8 cellular contexts compared by ENCODE assay signal in the genomic region with DNA sequence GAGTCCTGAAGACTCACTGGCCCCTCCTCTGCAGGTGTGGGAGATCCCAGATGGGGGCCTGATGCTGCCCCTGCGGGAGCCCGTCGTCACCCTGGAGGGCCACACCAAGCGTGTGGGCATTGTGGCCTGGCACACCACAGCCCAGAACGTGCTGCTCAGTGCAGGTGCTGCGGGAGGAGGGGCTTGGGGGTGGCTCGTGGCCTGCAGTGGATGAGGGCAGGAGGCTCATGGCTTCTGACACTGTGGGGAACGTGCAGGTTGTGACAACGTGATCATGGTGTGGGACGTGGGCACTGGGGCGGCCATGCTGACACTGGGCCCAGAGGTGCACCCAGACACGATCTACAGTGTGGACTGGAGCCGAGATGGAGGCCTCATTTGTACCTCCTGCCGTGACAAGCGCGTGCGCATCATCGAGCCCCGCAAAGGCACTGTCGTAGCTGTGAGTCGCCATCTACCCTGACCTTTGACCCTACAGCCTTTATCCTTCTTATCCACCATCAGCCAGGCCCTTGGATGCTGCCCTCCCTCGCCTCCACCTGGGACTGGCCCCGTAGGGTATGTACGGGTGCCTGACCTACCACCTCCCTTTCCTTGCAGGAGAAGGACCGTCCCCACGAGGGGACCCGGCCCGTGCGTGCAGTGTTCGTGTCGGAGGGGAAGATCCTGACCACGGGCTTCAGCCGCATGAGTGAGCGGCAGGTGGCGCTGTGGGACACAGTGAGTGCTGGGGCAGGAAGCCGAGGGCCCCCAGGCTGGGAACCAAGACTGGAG. TPM values are rescaled to one million over a fixed set of nuclear protein-coding genes. Genes with fewer than 3 reads are reported as not detected.
DNase-seq lines count a peak whose midpoint lies in the region; ATAC-seq, FAIRE-seq and TF ChIP-seq lines count a peak whose summit lies in the region.

No MANE protein-coding gene starts in this region.

- no peak for TF ChIP-seq POLR2A in H1 (IDR thresholded peaks at IDR 0.05; ENCODE audit: control extremely low read depth in 1 of 2, low read depth in 2 of 2, low read length in 2 of 2)

- peak overlapping the region; percentile 43 for H4K8ac ChIP-seq in H1 (ENCODE audit: extremely low read depth, insufficient read depth, low read length)

- no peak overlapping the region for H3K14ac ChIP-seq in H1 (ENCODE audit: insufficient read length)

- peak overlapping the region; percentile 100 for H3K9ac ChIP-seq in Karpas-422 (ENCODE audit: low read length)
- H3K9ac ChIP-seq in H1 (replicated peaks in 1 of 4; ENCODE audit: extremely low read depth in 1 of 4, low read depth in 3 of 4, low read length in 3 of 4), result no peak overlapping the region

- no peaks in the 10 kb centered on the region for H3K27me3 ChIP-seq in CD4-positive, CD25-positive, alpha-beta regulatory T cell (ENCODE audit: control insufficient read depth, insufficient read depth, low read length)
- H3K27me3 ChIP-seq in Karpas-422 (ENCODE audit: low read length) (no peaks in the 10 kb centered on the region), H1 (replicated peaks in 1 of 4; ENCODE audit: control insufficient read depth in 3 of 4, extremely low read depth in 1 of 4, insufficient read depth in 3 of 4, low read length in 3 of 4) (peaks cover 0 to 14% (median 7%) of the 10 kb centered on the region in 4 experiments; a peak in 3 of 7 replicates)

- H3K9me3 Mint-ChIP-seq in CD4-positive, CD25-positive, alpha-beta regulatory T cell, result no peaks in the 10 kb centered on the region
- H3K9me3 Mint-ChIP-seq in activated CD8-positive, alpha-beta memory T cell treated with anti-CD3 and anti-CD28 coated beads, Interleukin-2, amount 10 ng/mL, durations not matched to agents 7 days and 5 days (ENCODE audit: low read depth), result no peaks in the 10 kb centered on the region
- H3K9me3 Mint-ChIP-seq in naive B cell, result no peaks in the 10 kb centered on the region

- ATAC-seq in CD4-positive, CD25-positive, alpha-beta regulatory T cell (ENCODE audit: low read depth in 2 of 2), result peak; percentile 13
- ATAC-seq in activated CD8-positive, alpha-beta memory T cell treated with anti-CD3 and anti-CD28 coated beads, Interleukin-2, amount 10 ng/mL, durations not matched to agents 7 days and 5 days, result peak; percentile 14
- ATAC-seq in naive B cell (ENCODE audit: low read depth in 2 of 2) (no peak), GM21526 (IDR thresholded peaks at IDR 0.05; ENCODE audit: low FRiP score, unreplicated experiment) (no peak), HG03442 (IDR thresholded peaks at IDR 0.05; ENCODE audit: unreplicated experiment) (no peak)

- TF ChIP-seq EP300 in H1 (IDR thresholded peaks at IDR 0.05; ENCODE audit: borderline replicate concordance in 1 of 2, low read depth in 2 of 2, low read length in 2 of 2), result no peak

- DNase-seq in CD4-positive, CD25-positive, alpha-beta regulatory T cell, result peak; percentile 77 to 90 (median 85)
- peak; percentile 89 for DNase-seq in Karpas-422
- DNase-seq in activated CD8-positive, alpha-beta memory T cell treated with anti-CD3 and anti-CD28 coated beads, Interleukin-2, amount 10 ng/mL, durations not matched to agents 7 days and 5 days, result peak; percentile 94
- DNase-seq in H1 (ENCODE audit: low read depth in 1 of 2, low spot score in 2 of 2), result peak in 1 of 2 experiments; percentile 94
- DNase-seq in naive B cell, result peak; percentile 62
- peak; percentile 64 to 87 (median 79) for DNase-seq in stimulated activated naive CD4-positive, alpha-beta T cell (lab: John Stamatoyannopoulos, UW)

- CTCF ChIA-PET in activated CD8-positive, alpha-beta memory T cell treated with anti-CD3 and anti-CD28 coated beads, Interleukin-2, amount 10 ng/mL, durations not matched to agents 7 days and 5 days (lab: Charles Lee), result interaction anchor here (0.8 to 3.6 kb wide), 8 partner anchors 44 to 222 kb away, joined by 3 to 35 read pairs (median 7); a partner anchor contains a TSS
- CTCF ChIA-PET in H1 (lab: Charles Lee; ENCODE audit: partially characterized antibody), result interaction anchor here (0.6 to 4.4 kb wide), 10 partner anchors 11 to 997 kb away, joined by 3 to 21 read pairs (median 4); a partner anchor contains a TSS

- H3K4me1 Mint-ChIP-seq in CD4-positive, CD25-positive, alpha-beta regulatory T cell, result peaks cover 4 to 31% (median 15%) of the 10 kb centered on the region in 4 donors
- peaks cover 24% of the 10 kb centered on the region for H3K4me1 Mint-ChIP-seq in activated CD8-positive, alpha-beta memory T cell treated with anti-CD3 and anti-CD28 coated beads, Interleukin-2, amount 10 ng/mL, durations not matched to agents 7 days and 5 days
- peaks cover 27 to 42% (median 30%) of the 10 kb centered on the region in 3 donors for H3K4me1 Mint-ChIP-seq in naive B cell

- peak overlapping the region; percentile 90 for H3K27ac ChIP-seq in CD4-positive, CD25-positive, alpha-beta regulatory T cell (ENCODE audit: insufficient read depth, low read length, poor library complexity, severe bottlenecking)
- peak overlapping the region; percentile 99 for H3K27ac ChIP-seq in Karpas-422 (ENCODE audit: low read length)
- H3K27ac ChIP-seq in H1 (ENCODE audit: low read depth, low read length), result no peak overlapping the region

- peak overlapping the region; percentile 69 for H4K91ac ChIP-seq in H1 (replicated peaks; ENCODE audit: insufficient read length, low read length)

- H3K79me2 ChIP-seq in Karpas-422 (ENCODE audit: low read length), result peaks cover 37% of the 10 kb centered on the region
- no peaks in the 10 kb centered on the region for H3K79me2 ChIP-seq in H1 (ENCODE audit: control insufficient read depth in 1 of 2, insufficient read depth in 2 of 2, low read length in 2 of 2)

- peak overlapping the region; percentile 62 for H3K4me3 ChIP-seq in CD4-positive, CD25-positive, alpha-beta regulatory T cell (ENCODE audit: low read depth, low read length)
- H3K4me3 ChIP-seq in Karpas-422 (ENCODE audit: low read length), result peak overlapping the region; percentile 100
- H3K4me3 ChIP-seq in H1 (ENCODE audit: extremely low read depth in 1 of 4, insufficient read depth in 2 of 4, low read depth in 3 of 4, low read length in 4 of 4), result no peak overlapping the region

- TF ChIP-seq CTCF in H1 (IDR thresholded peaks at IDR 0.05; ENCODE audit: control extremely low read depth in 1 of 3, insufficient read depth in 1 of 3, low read depth in 1 of 3, low read length in 3 of 3), result peak; percentile 76 to 90 (median 90)

- H2AFZ ChIP-seq in Karpas-422 (ENCODE audit: low read length), result no peak overlapping the region
- H2AFZ ChIP-seq in H1 (ENCODE audit: low read length), result no peak overlapping the region

- no peaks in the 10 kb centered on the region for H3K79me1 ChIP-seq in H1 (ENCODE audit: low read depth, low read length)

- no peaks in the 10 kb centered on the region for H3K9me2 ChIP-seq in Karpas-422 (replicated peaks; ENCODE audit: insufficient read depth, low read length)

- H3K4me1 ChIP-seq in CD4-positive, CD25-positive, alpha-beta regulatory T cell (ENCODE audit: control insufficient read depth, insufficient read depth, low read length, poor library complexity, severe bottlenecking), result peaks cover 49% of the 10 kb centered on the region
- H3K4me1 ChIP-seq in Karpas-422 (ENCODE audit: low read length) (peaks cover 37% of the 10 kb centered on the region), H1 (replicated peaks in 1 of 4; ENCODE audit: control insufficient read depth in 3 of 4, insufficient read depth in 4 of 4, low read length in 3 of 4) (peaks cover 0 to 12% (median 4%) of the 10 kb centered on the region in 4 experiments; a peak in 4 of 7 replicates)

- peaks cover 7% of the 10 kb centered on the region; the same call in 1 of the 2 replicates for H3K23me2 ChIP-seq in H1 (ENCODE audit: low read depth, low read length)

- WGBS in H1 (ENCODE audit: extremely low coverage in 1 of 2, insufficient coverage in 1 of 2, insufficient read length in 1 of 2, insufficient replicate concordance in 2 of 2, low coverage in 1 of 2, low lambda C conversion rate in 2 of 2, missing lambda C conversion rate in 1 of 2), 2 experiments, result 72% methylated on average over 36 of the region's 36 CpGs; no CpG with 5 or more reads in 1 of the 2 experiments

- H3K27ac Mint-ChIP-seq in CD4-positive, CD25-positive, alpha-beta regulatory T cell, result peak overlapping the region; percentile 95 to 99 (median 97)
- peak overlapping the region; percentile 100 for H3K27ac Mint-ChIP-seq in activated CD8-positive, alpha-beta memory T cell treated with anti-CD3 and anti-CD28 coated beads, Interleukin-2, amount 10 ng/mL, durations not matched to agents 7 days and 5 days
- peak overlapping the region; percentile 66 to 95 (median 90) for H3K27ac Mint-ChIP-seq in naive B cell

- no peak overlapping the region; the same call in 1 of the 2 replicates for H2BK5ac ChIP-seq in H1 (ENCODE audit: low read depth, low read length)

- H3K56ac ChIP-seq in H1 (replicated peaks; ENCODE audit: insufficient read length, low read depth, low read length), result no peak overlapping the region

- H3K9me3 ChIP-seq in CD4-positive, CD25-positive, alpha-beta regulatory T cell (ENCODE audit: control insufficient read depth in 2 of 2, low read length in 2 of 2), result no peaks in the 10 kb centered on the region
- H3K9me3 ChIP-seq in Karpas-422 (ENCODE audit: low read length) (no peaks in the 10 kb centered on the region), H1 (ENCODE audit: insufficient read depth in 2 of 2, low read depth in 1 of 2, low read length in 1 of 2) (no peaks in the 10 kb centered on the region)

- peak overlapping the region; percentile 22; the same call in 1 of the 2 replicates for H2BK12ac ChIP-seq in H1 (ENCODE audit: low read depth, low read length)

- no peak overlapping the region for H3K23ac ChIP-seq in H1 (ENCODE audit: insufficient read length)

- no peak overlapping the region for H2AK5ac ChIP-seq in H1 (ENCODE audit: low read depth, low read length)

- H3K4me2 ChIP-seq in Karpas-422 (ENCODE audit: low read depth, low read length, poor library complexity, severe bottlenecking), result peak overlapping the region; percentile 89
- H3K4me2 ChIP-seq in H1 (ENCODE audit: insufficient read depth in 1 of 2, low read depth in 2 of 2, low read length in 2 of 2), result no peak overlapping the region

- POLR2A ChIA-PET in H1 (lab: Charles Lee; ENCODE audit: partially characterized antibody), result no interaction called here

- no peak overlapping the region for H2BK120ac ChIP-seq in H1 (replicated peaks; ENCODE audit: low read depth, low read length)

- 0 out of 2 replicates have a peak, but pooled peaks cover 3% of the 10 kb centered on the region for H4K20me1 ChIP-seq in Karpas-422 (ENCODE audit: insufficient read depth, low read depth, low read length)
- H4K20me1 ChIP-seq in H1 (replicated peaks in 1 of 2; ENCODE audit: control insufficient read depth in 1 of 2, insufficient read depth in 2 of 2, low read length in 2 of 2), result peaks cover 7 to 8% of the 10 kb centered on the region in 2 experiments

- peaks cover 22% of the 10 kb centered on the region for H3K36me3 ChIP-seq in CD4-positive, CD25-positive, alpha-beta regulatory T cell (ENCODE audit: control insufficient read depth, insufficient read depth, low read length)
- H3K36me3 ChIP-seq in Karpas-422 (ENCODE audit: insufficient read depth, low read length) (peaks cover 23% of the 10 kb centered on the region), H1 (ENCODE audit: control insufficient read depth in 2 of 4, insufficient read depth in 4 of 4, low read length in 3 of 4) (no peaks in the 10 kb centered on the region)

- peaks cover 24% of the 10 kb centered on the region for H3K36me3 Mint-ChIP-seq in CD4-positive, CD25-positive, alpha-beta regulatory T cell
- H3K36me3 Mint-ChIP-seq in activated CD8-positive, alpha-beta memory T cell treated with anti-CD3 and anti-CD28 coated beads, Interleukin-2, amount 10 ng/mL, durations not matched to agents 7 days and 5 days, result peaks cover 43% of the 10 kb centered on the region
- peaks cover 0 to 18% of the 10 kb centered on the region in 2 donors for H3K36me3 Mint-ChIP-seq in naive B cell

- H4K5ac ChIP-seq in H1 (ENCODE audit: insufficient read length, low read depth, low read length), result no peak overlapping the region

- TF ChIP-seq RAD21 in H1 (IDR thresholded peaks at IDR 0.05 in 1 of 2, conservative IDR thresholded peaks at IDR 0.05 in 1 of 2; ENCODE audit: low read depth in 2 of 2, low read length in 2 of 2), result peak; percentile 54 to 66

- no peak overlapping the region for H3K18ac ChIP-seq in H1 (ENCODE audit: extremely low read depth, low read length)

- H3K4me3 Mint-ChIP-seq in CD4-positive, CD25-positive, alpha-beta regulatory T cell, result peak overlapping the region; percentile 99 to 100 (median 99)
- peak overlapping the region; percentile 100 for H3K4me3 Mint-ChIP-seq in activated CD8-positive, alpha-beta memory T cell treated with anti-CD3 and anti-CD28 coated beads, Interleukin-2, amount 10 ng/mL, durations not matched to agents 7 days and 5 days
- H3K4me3 Mint-ChIP-seq in naive B cell, result peak overlapping the region; percentile 80 to 100 (median 98)

- H3K4ac ChIP-seq in H1 (replicated peaks; ENCODE audit: insufficient read length, low read depth, low read length), result peak overlapping the region; percentile 51

- no peak overlapping the region for H2BK15ac ChIP-seq in H1 (ENCODE audit: low read length)

- H2BK20ac ChIP-seq in H1 (ENCODE audit: low read length), result no peak overlapping the region

- FAIRE-seq in H1 (lab: Jason Lieb, UNC), result no peak

- peaks cover 7% of the 10 kb centered on the region for H3K27me3 Mint-ChIP-seq in CD4-positive, CD25-positive, alpha-beta regulatory T cell
- no peaks in the 10 kb centered on the region for H3K27me3 Mint-ChIP-seq in activated CD8-positive, alpha-beta memory T cell treated with anti-CD3 and anti-CD28 coated beads, Interleukin-2, amount 10 ng/mL, durations not matched to agents 7 days and 5 days
- no peaks in the 10 kb centered on the region for H3K27me3 Mint-ChIP-seq in naive B cell

RNA-seq across cellular contexts. Expression of a gene that starts 3.6 kb away (rescaled TPM):
- 850 TPM for total RNA-seq in CD4-positive, CD25-positive, alpha-beta regulatory T cell
- polyA plus RNA-seq in CD4-positive, CD25-positive, alpha-beta regulatory T cell, result 1,000 to 10,000 TPM; 1,269 to 1,770 (median 1,540) TPM
- total RNA-seq in Karpas-422 (2014; rRNA removed; shearing (Covaris generic); ENCODE audit: low replicate concordance), result 362 and 820 TPM in 2 replicates
- 1,000 to 10,000 TPM; 1,639 to 1,875 TPM for total RNA-seq in activated CD8-positive, alpha-beta memory T cell treated with anti-CD3 and anti-CD28 coated beads, Interleukin-2, amount 10 ng/mL, durations not matched to agents 7 days and 5 days
- total RNA-seq in H1 (2021; fragmentation: NEBNext Ultra II Directional; extraction: Animal tissue kit (Norgen Biotek cat#: 25700)), result 11.7 and 12.1 TPM in 2 replicates
- polyA plus RNA-seq in H1 (2011; rRNA removed) (10.9 and 11.8 TPM in 2 replicates), naive B cell (ENCODE audit: low read depth in 6 of 6) (1,000 to 10,000 TPM in 5 of 6 donors, 100 to 1,000 TPM in 1; 945 to 1,368 (median 1,199) TPM)
- 12.8 TPM for polyA plus RNA-seq in H1 (2011; cell fraction: cytosol; rRNA removed)
- polyA plus RNA-seq in H1 (2011; cell fraction: nucleus; rRNA removed), result 14.4 TPM
- polyA plus RNA-seq in H1 (2012, experiment 1 of 2), result 4.2 to 9.5 TPM (median 8.2 TPM) in 4 replicates
- polyA plus RNA-seq in H1 (2012, experiment 2 of 2), result 6.8 TPM
- polyA plus RNA-seq in H1 (2013, experiment 1 of 2), result 9.9 TPM
- polyA plus RNA-seq in H1 (2013, experiment 2 of 2), result 9.6 TPM
- polyA minus RNA-seq in H1 (2011; rRNA and poly(A)+ RNA removed), result 3.2 and 6.6 TPM in 2 replicates
- polyA minus RNA-seq in H1 (2011; cell fraction: cytosol; rRNA and poly(A)+ RNA removed), result 4.4 TPM
- polyA minus RNA-seq in H1 (2011; cell fraction: nucleus; rRNA and poly(A)+ RNA removed), result 5.6 TPM

RNA-seq across cellular contexts. Expression of a gene that starts 6.5 kb away (rescaled TPM):
- 58.2 TPM for total RNA-seq in CD4-positive, CD25-positive, alpha-beta regulatory T cell
- 100 to 1,000 TPM; 163 to 225 (median 191) TPM for polyA plus RNA-seq in CD4-positive, CD25-positive, alpha-beta regulatory T cell
- total RNA-seq in Karpas-422 (2014; rRNA removed; shearing (Covaris generic); ENCODE audit: low replicate concordance), result 98.5 and 166 TPM in 2 replicates
- 100 to 1,000 TPM; 210 to 238 TPM for total RNA-seq in activated CD8-positive, alpha-beta memory T cell treated with anti-CD3 and anti-CD28 coated beads, Interleukin-2, amount 10 ng/mL, durations not matched to agents 7 days and 5 days
- total RNA-seq in H1 (2021; fragmentation: NEBNext Ultra II Directional; extraction: Animal tissue kit (Norgen Biotek cat#: 25700)), result 208 and 211 TPM in 2 replicates
- polyA plus RNA-seq in H1 (2011; rRNA removed) (872 and 991 TPM in 2 replicates), naive B cell (ENCODE audit: low read depth in 6 of 6) (100 to 1,000 TPM; 121 to 238 (median 189) TPM)
- polyA plus RNA-seq in H1 (2011; cell fraction: cytosol; rRNA removed), result 876 TPM
- 204 TPM for polyA plus RNA-seq in H1 (2011; cell fraction: nucleus; rRNA removed)
- polyA plus RNA-seq in H1 (2012, experiment 1 of 2), result 167 to 478 TPM (median 304 TPM) in 4 replicates
- polyA plus RNA-seq in H1 (2012, experiment 2 of 2), result 1,048 TPM
- 617 TPM for polyA plus RNA-seq in H1 (2013, experiment 1 of 2)
- 657 TPM for polyA plus RNA-seq in H1 (2013, experiment 2 of 2)
- 48.6 and 53.1 TPM in 2 replicates for polyA minus RNA-seq in H1 (2011; rRNA and poly(A)+ RNA removed)
- polyA minus RNA-seq in H1 (2011; cell fraction: cytosol; rRNA and poly(A)+ RNA removed), result 121 TPM
- 106 TPM for polyA minus RNA-seq in H1 (2011; cell fraction: nucleus; rRNA and poly(A)+ RNA removed)

RNA-seq across cellular contexts. Expression of a gene that starts 6.7 kb away (rescaled TPM):
- 50.3 TPM for total RNA-seq in CD4-positive, CD25-positive, alpha-beta regulatory T cell
- 100 to 1,000 TPM in 3 of 4 donors, 10 to 100 TPM in 1; 56.8 to 136 (median 102) TPM for polyA plus RNA-seq in CD4-positive, CD25-positive, alpha-beta regulatory T cell
- 18.3 and 101 TPM in 2 replicates for total RNA-seq in Karpas-422 (2014; rRNA removed; shearing (Covaris generic); ENCODE audit: low replicate concordance)
- 100 to 1,000 TPM; 109 to 121 TPM for total RNA-seq in activated CD8-positive, alpha-beta memory T cell treated with anti-CD3 and anti-CD28 coated beads, Interleukin-2, amount 10 ng/mL, durations not matched to agents 7 days and 5 days
- 18.2 and 36.9 TPM in 2 replicates for total RNA-seq in H1 (2021; fragmentation: NEBNext Ultra II Directional; extraction: Animal tissue kit (Norgen Biotek cat#: 25700))
- polyA plus RNA-seq in H1 (2011; rRNA removed), result 4.7 and 7.3 TPM in 2 replicates
- polyA plus RNA-seq in H1 (2011; cell fraction: cytosol; rRNA removed), result 10.8 TPM
- polyA plus RNA-seq in H1 (2011; cell fraction: nucleus; rRNA removed), result 33.5 TPM
- 54.4 to 87.1 TPM (median 77.8 TPM) in 4 replicates for polyA plus RNA-seq in H1 (2012, experiment 1 of 2)
- 56.5 TPM for polyA plus RNA-seq in H1 (2012, experiment 2 of 2)
- 24.3 TPM for polyA plus RNA-seq in H1 (2013, experiment 1 of 2)
- polyA plus RNA-seq in H1 (2013, experiment 2 of 2), result 24.1 TPM
- 2.2 and 3.2 TPM in 2 replicates for polyA minus RNA-seq in H1 (2011; rRNA and poly(A)+ RNA removed)
- 15.7 TPM for polyA minus RNA-seq in H1 (2011; cell fraction: cytosol; rRNA and poly(A)+ RNA removed)
- 12.9 TPM for polyA minus RNA-seq in H1 (2011; cell fraction: nucleus; rRNA and poly(A)+ RNA removed)
- polyA plus RNA-seq in naive B cell (ENCODE audit: low read depth in 6 of 6), result 10 to 100 TPM; 52.4 to 71.2 (median 65.2) TPM

RNA-seq across cellular contexts. Expression of a gene that starts 12.1 kb away (rescaled TPM):
- total RNA-seq in CD4-positive, CD25-positive, alpha-beta regulatory T cell, result 19.3 TPM
- 1 to 10 TPM in 1 of 4 donors, under 1 TPM in 2, not detected in 1; 0.71 to 1.5 (median 0.91) TPM for polyA plus RNA-seq in CD4-positive, CD25-positive, alpha-beta regulatory T cell
- 7.1 and 13.8 TPM in 2 replicates for total RNA-seq in Karpas-422 (2014; rRNA removed; shearing (Covaris generic); ENCODE audit: low replicate concordance)
- 10 to 100 TPM; 23.4 to 29.6 TPM for total RNA-seq in activated CD8-positive, alpha-beta memory T cell treated with anti-CD3 and anti-CD28 coated beads, Interleukin-2, amount 10 ng/mL, durations not matched to agents 7 days and 5 days
- total RNA-seq in H1 (2021; fragmentation: NEBNext Ultra II Directional; extraction: Animal tissue kit (Norgen Biotek cat#: 25700)), result 10.9 and 13.8 TPM in 2 replicates
- polyA plus RNA-seq in H1 (2011; rRNA removed), result 1.9 and 4.4 TPM in 2 replicates
- 6.8 TPM for polyA plus RNA-seq in H1 (2011; cell fraction: cytosol; rRNA removed)
- 18.0 TPM for polyA plus RNA-seq in H1 (2011; cell fraction: nucleus; rRNA removed)
- 17.8 to 26.6 TPM (median 21.6 TPM) in 4 replicates for polyA plus RNA-seq in H1 (2012, experiment 1 of 2)
- 20.9 TPM for polyA plus RNA-seq in H1 (2012, experiment 2 of 2)
- 19.7 TPM for polyA plus RNA-seq in H1 (2013, experiment 1 of 2)
- polyA plus RNA-seq in H1 (2013, experiment 2 of 2), result 17.8 TPM
- 1.2 and 1.9 TPM in 2 replicates for polyA minus RNA-seq in H1 (2011; rRNA and poly(A)+ RNA removed)
- not detected for polyA minus RNA-seq in H1 (2011; cell fraction: cytosol; rRNA and poly(A)+ RNA removed)
- 8.2 TPM for polyA minus RNA-seq in H1 (2011; cell fraction: nucleus; rRNA and poly(A)+ RNA removed)
- polyA plus RNA-seq in naive B cell (ENCODE audit: low read depth in 6 of 6), result 1 to 10 TPM in 3 of 6 donors, under 1 TPM in 1, not detected in 2; 0.69 to 6.5 (median 2.5) TPM

Comparison
In these comparisons a context has a peak if more than half of its experiments do, and no peak if none do; other contexts are left out.
1. ATAC-seq: peak in CD4-positive, CD25-positive, alpha-beta regulatory T cell (2 of 2) and activated CD8-positive, alpha-beta memory T cell treated with anti-CD3 and anti-CD28 coated beads, Interleukin-2, amount 10 ng/mL, durations not matched to agents 7 days and 5 days (single experiment); none in naive B cell (0 of 2), GM21526 (single experiment) and HG03442 (single experiment).
2. H3K4me3 ChIP-seq: peak in CD4-positive, CD25-positive, alpha-beta regulatory T cell (single experiment) and Karpas-422 (single experiment); none in H1 (0 of 4).
3. RNA of a gene that starts 3.6 kb away (total RNA-seq): 1,639 to 1,875 TPM in activated CD8-positive, alpha-beta memory T cell treated with anti-CD3 and anti-CD28 coated beads, Interleukin-2, amount 10 ng/mL, durations not matched to agents 7 days and 5 days, 850 TPM in CD4-positive, CD25-positive, alpha-beta regulatory T cell (single experiment) and 362 to 820 TPM in Karpas-422; 11.7 to 12.1 TPM in H1; every median in the first group is over 10 times any median in the second.
4. Peak in every context shown above with its lines, with median percentiles within 50 percentile points of each other: H3K27ac Mint-ChIP-seq and H3K4me3 Mint-ChIP-seq.